Comparison of ENCODE assay signal across 15 cellular contexts in the genomic region with DNA sequence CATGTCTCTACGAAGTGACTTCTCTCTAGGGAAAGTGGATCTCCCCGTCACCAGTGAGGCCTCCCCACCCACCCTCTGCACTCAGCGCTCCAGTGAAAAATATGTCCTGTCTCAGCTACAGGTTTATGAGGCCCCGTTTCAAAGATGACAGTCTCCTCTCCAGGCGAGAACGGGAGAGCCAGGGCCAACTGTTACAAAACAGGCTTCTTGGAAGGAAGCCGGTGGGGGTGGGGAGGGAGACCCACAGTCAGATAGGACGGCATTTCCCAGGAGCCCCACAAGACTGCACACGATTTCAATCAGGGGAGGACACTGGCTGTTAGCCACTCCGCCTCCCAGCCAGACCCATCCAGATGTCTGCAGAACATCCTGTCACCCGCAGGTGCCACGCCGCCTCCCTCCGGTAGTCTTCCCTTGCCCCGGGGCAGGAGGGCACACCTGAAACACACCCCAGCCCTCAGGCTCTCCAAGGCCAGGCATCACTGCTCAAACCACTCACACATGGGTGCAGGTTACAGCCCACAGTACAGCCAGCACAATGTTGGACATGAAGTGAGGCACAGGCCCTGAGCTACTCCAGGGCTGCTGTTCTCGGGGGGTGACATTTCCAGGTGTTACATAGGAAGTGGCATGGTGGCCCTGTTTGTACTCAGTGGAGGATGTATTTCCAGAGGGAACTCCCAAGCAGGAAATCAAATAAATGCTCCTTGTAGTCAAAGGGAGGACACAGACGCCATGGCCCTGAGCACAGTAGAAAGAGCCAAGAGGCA.
DNase-seq lines count a peak whose midpoint lies in the region; ATAC-seq and TF ChIP-seq lines count a peak whose summit lies in the region.
"Had no signal": no experiment of that assay in that cellular context is flagged by ENCODE, and none has a peak within 500 bp of the region (broad histone marks: within the 10 kb centered on the region; RNA-seq: fewer than 3 reads in every experiment).

No MANE protein-coding gene starts in this region.

- H3K27me3 Mint-ChIP-seq in activated T-cell treated with anti-CD3 and anti-CD28 coated beads, Interleukin-2, amount 50 U/mL, for 24 hours = no peaks in the 10 kb centered on the region
- peaks cover 14% of the 10 kb centered on the region for H3K27me3 Mint-ChIP-seq in endothelial cell (ENCODE audit: unreplicated experiment)
- H3K27me3 Mint-ChIP-seq: activated naive CD8-positive, alpha-beta T cell had no signal

- TF ChIP-seq CTCF in endothelial cell (IDR thresholded peaks at IDR 0.05; ENCODE audit: unreplicated experiment) (no peak), vagina (IDR thresholded peaks at IDR 0.05) (no peak)

- no peaks in the 10 kb centered on the region for H3K9me3 ChIP-seq in vagina

- ATAC-seq in GM21786 (IDR thresholded peaks at IDR 0.05; ENCODE audit: unreplicated experiment) = no peak
- ATAC-seq in HG03520 (IDR thresholded peaks at IDR 0.05; ENCODE audit: unreplicated experiment) = no peak
- ATAC-seq: PC-3 had no signal

- H3K9me3 Mint-ChIP-seq in activated T-cell treated with anti-CD3 and anti-CD28 coated beads, Interleukin-2, amount 50 U/mL, for 24 hours = no peaks in the 10 kb centered on the region
- no peaks in the 10 kb centered on the region for H3K9me3 Mint-ChIP-seq in endothelial cell (ENCODE audit: unreplicated experiment)
- H3K9me3 Mint-ChIP-seq: T-helper 2 cell treated with Interferon-gamma antibody and Interleukin-4, amounts not matched to agents 5 μg/mL and 100 μg/mL, for 36 hours had no signal

- H3K36me3 ChIP-seq in vagina = no peaks in the 10 kb centered on the region

- intact Hi-C loops in vagina (cut with DNase I) = no loop called here

- H3K27me3 ChIP-seq in vagina = no peaks in the 10 kb centered on the region

- peak; percentile 29 for DNase-seq in activated T-cell treated with anti-CD3 and anti-CD28 coated beads, Interleukin-2, amount 50 U/mL, for 24 hours
- DNase-seq in activated T-cell treated with anti-CD3 and anti-CD28 coated beads for 4 hours (no peak), endothelial cell (ENCODE audit: low spot score) (peak; percentile 3), mesenteric fat pad (ENCODE audit: low spot score) (peak; percentile 88), vagina (ENCODE audit: extremely low spot score in 2 of 2) (peak; percentile 64 to 87), erythroblast (lab: John Stamatoyannopoulos, UW) (no peak)
- DNase-seq: ACHN; activated CD4-positive, alpha-beta T cell treated with anti-CD3 and anti-CD28 coated beads, Interleukin-2, amount 50 U/mL, for 4 hours; midbrain; NCI-H1105; PC-3 had no signal

- no peak overlapping the region for H3K4me3 ChIP-seq in vagina

- H3K4me1 ChIP-seq in vagina = peaks cover 15% of the 10 kb centered on the region

- no peak for TF ChIP-seq POLR2A in vagina (IDR thresholded peaks at IDR 0.05)
- TF ChIP-seq POLR2A in erythroblast (IDR thresholded peaks at IDR 0.05; ENCODE audit: low read length) = no peak

- peaks cover 24% of the 10 kb centered on the region for H3K4me1 Mint-ChIP-seq in activated T-cell treated with anti-CD3 and anti-CD28 coated beads, Interleukin-2, amount 50 U/mL, for 24 hours (ENCODE audit: low read depth)
- H3K4me1 Mint-ChIP-seq in endothelial cell (ENCODE audit: unreplicated experiment) = peaks cover 18% of the 10 kb centered on the region

- no peak overlapping the region for H3K27ac Mint-ChIP-seq in activated T-cell treated with anti-CD3 and anti-CD28 coated beads, Interleukin-2, amount 50 U/mL, for 24 hours
- no peak overlapping the region for H3K27ac Mint-ChIP-seq in endothelial cell (ENCODE audit: unreplicated experiment)
- H3K27ac Mint-ChIP-seq: activated naive CD8-positive, alpha-beta T cell; T-helper 2 cell treated with Interferon-gamma antibody and Interleukin-4, amounts not matched to agents 5 μg/mL and 100 μg/mL, for 36 hours had no signal

- no peak overlapping the region for H3K27ac ChIP-seq in vagina

- no peaks in the 10 kb centered on the region for H3K36me3 Mint-ChIP-seq in activated T-cell treated with anti-CD3 and anti-CD28 coated beads, Interleukin-2, amount 50 U/mL, for 24 hours (ENCODE audit: low read depth)
- no peaks in the 10 kb centered on the region for H3K36me3 Mint-ChIP-seq in endothelial cell (ENCODE audit: low read depth, unreplicated experiment)

- H3K4me3 Mint-ChIP-seq in activated T-cell treated with anti-CD3 and anti-CD28 coated beads, Interleukin-2, amount 50 U/mL, for 24 hours = no peak overlapping the region
- H3K4me3 Mint-ChIP-seq in endothelial cell (ENCODE audit: unreplicated experiment) = no peak overlapping the region
- H3K4me3 Mint-ChIP-seq: activated naive CD8-positive, alpha-beta T cell; T-helper 2 cell treated with Interferon-gamma antibody and Interleukin-4, amounts not matched to agents 5 μg/mL and 100 μg/mL, for 36 hours had no signal

Comparison
In these comparisons a context has a peak if more than half of its experiments do, and no peak if none do; other contexts are left out.
1. DNase-seq: peak in activated T-cell treated with anti-CD3 and anti-CD28 coated beads, Interleukin-2, amount 50 U/mL, for 24 hours (single experiment), endothelial cell (single experiment), mesenteric fat pad (single experiment) and vagina (2 of 2); none in activated T-cell treated with anti-CD3 and anti-CD28 coated beads for 4 hours (single experiment) and erythroblast (0 of 2).